Comparison of ENCODE assay signal across 8 cellular contexts in the genomic region with DNA sequence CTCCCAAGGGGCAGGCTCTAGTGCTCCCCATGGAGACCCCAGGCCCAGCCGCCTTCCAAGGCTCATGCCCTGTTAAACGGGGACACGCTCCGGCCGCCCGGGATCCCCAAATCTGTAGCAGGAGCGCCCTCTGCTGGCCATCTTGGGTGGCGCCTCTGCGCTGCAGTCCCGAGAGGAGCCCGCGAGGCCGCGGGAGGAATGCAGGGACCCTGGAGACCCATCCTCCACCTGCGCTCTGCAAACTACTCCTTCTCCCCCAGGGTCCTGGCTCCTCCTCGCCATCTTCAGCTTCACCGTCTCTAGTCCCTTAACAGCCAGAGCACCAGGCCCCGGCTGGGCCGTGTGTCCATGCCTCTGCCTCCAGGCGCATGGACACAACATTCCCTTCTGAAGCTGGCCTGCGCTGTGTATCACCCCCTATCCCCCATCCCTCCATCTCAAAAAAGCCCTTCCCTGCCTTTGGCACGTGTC. TPM values are rescaled to one million over a fixed set of nuclear protein-coding genes. Genes with fewer than 3 reads are reported as not detected.
DNase-seq lines count a peak whose midpoint lies in the region; ATAC-seq and TF ChIP-seq lines count a peak whose summit lies in the region.

No MANE protein-coding gene starts in this region.

- no peaks in the 10 kb centered on the region for H3K27me3 ChIP-seq in adrenal gland
- H3K27me3 ChIP-seq in left ventricle myocardium inferior (ENCODE audit: low read depth), result peaks cover 6% of the 10 kb centered on the region
- H3K27me3 ChIP-seq in upper lobe of left lung, result no peaks in the 10 kb centered on the region

- H3K4me3 Mint-ChIP-seq in T-helper 1 cell treated with Interleukin-12 subunit alpha and Interleukin-12 subunit beta and Interleukin-4 antibody, amounts not matched to agents 30 μg/mL and 1 μg/mL, for 36 hours, result peak overlapping the region; percentile 69

- peak; percentile 80 to 90 (median 85) for DNase-seq in NCI-H1417 (lab: John Stamatoyannopoulos, UW)
- no peak for DNase-seq in NCI-H1417 treated with DMSO at 0.1 percent for 48 hours (lab: John Stamatoyannopoulos, UW)
- DNase-seq in NCI-H1048 (lab: John Stamatoyannopoulos, UW), result peak; percentile 62
- peak; percentile 74 to 94 (median 88) for DNase-seq in adrenal gland
- peak; percentile 89 for DNase-seq in left ventricle myocardium inferior
- peak; percentile 97 for DNase-seq in posterior vena cava (ENCODE audit: low spot score)
- peak; percentile 93 to 95 for DNase-seq in upper lobe of left lung

- H3K36me3 Mint-ChIP-seq in T-helper 1 cell treated with Interleukin-12 subunit alpha and Interleukin-12 subunit beta and Interleukin-4 antibody, amounts not matched to agents 30 μg/mL and 1 μg/mL, for 36 hours (ENCODE audit: low read depth), result no peaks in the 10 kb centered on the region

- TF ChIP-seq CTCF in adrenal gland (IDR thresholded peaks at IDR 0.05) (peak; percentile 82 to 97 (median 94)), left ventricle myocardium inferior (IDR thresholded peaks at IDR 0.05; ENCODE audit: borderline replicate concordance) (peak; percentile 95), upper lobe of left lung (IDR thresholded peaks at IDR 0.05) (peak; percentile 93 to 97 (median 95))

- TF ChIP-seq EP300 in upper lobe of left lung (IDR thresholded peaks at IDR 0.05), result no peak

- no peaks in the 10 kb centered on the region for H3K36me3 ChIP-seq in adrenal gland (replicated peaks in 1 of 2)
- H3K36me3 ChIP-seq in left ventricle myocardium inferior, result no peaks in the 10 kb centered on the region
- H3K36me3 ChIP-seq in upper lobe of left lung, result no peaks in the 10 kb centered on the region

- peak; percentile 89 to 92 for ATAC-seq in upper lobe of left lung (ENCODE audit: low FRiP score in 2 of 2)

- no peak overlapping the region for H3K27ac Mint-ChIP-seq in T-helper 1 cell treated with Interleukin-12 subunit alpha and Interleukin-12 subunit beta and Interleukin-4 antibody, amounts not matched to agents 30 μg/mL and 1 μg/mL, for 36 hours

- TF ChIP-seq POLR2A in adrenal gland (IDR thresholded peaks at IDR 0.05), result no peak
- TF ChIP-seq POLR2A in upper lobe of left lung (IDR thresholded peaks at IDR 0.05), result no peak

- peaks cover 5% of the 10 kb centered on the region for H3K27me3 Mint-ChIP-seq in T-helper 1 cell treated with Interleukin-12 subunit alpha and Interleukin-12 subunit beta and Interleukin-4 antibody, amounts not matched to agents 30 μg/mL and 1 μg/mL, for 36 hours (ENCODE audit: low read depth)

- intact Hi-C loops in adrenal gland (cut with DNase I), result loop anchor here in 1 of 2 donors (2.0 kb wide), 1 partner anchor 99 kb away; no protein-coding TSS in a partner anchor
- intact Hi-C loops in left ventricle myocardium inferior (cut with micrococcal nuclease), result loop anchor here (10.0 kb wide), 1 partner anchor 73 kb away; a partner anchor contains a TSS
- intact Hi-C loops in posterior vena cava (cut with DNase I), result loop anchor here (5.0 to 10.0 kb wide), 2 partner anchors 96 to 103 kb away; no protein-coding TSS in a partner anchor

- peaks cover 8% of the 10 kb centered on the region for H3K4me1 Mint-ChIP-seq in T-helper 1 cell treated with Interleukin-12 subunit alpha and Interleukin-12 subunit beta and Interleukin-4 antibody, amounts not matched to agents 30 μg/mL and 1 μg/mL, for 36 hours (ENCODE audit: low read depth)

- H3K27ac ChIP-seq in adrenal gland, result peak overlapping the region in 1 of 5 donors; percentile 35
- H3K27ac ChIP-seq in left ventricle myocardium inferior (replicated peaks), result no peak overlapping the region
- peak overlapping the region in 3 of 4 donors; percentile 44 to 61 (median 61) for H3K27ac ChIP-seq in upper lobe of left lung

- H3K4me1 ChIP-seq in adrenal gland (replicated peaks in 1 of 2) (peaks cover 7 to 17% of the 10 kb centered on the region in 2 donors), left ventricle myocardium inferior (peaks cover 14% of the 10 kb centered on the region), upper lobe of left lung (peaks cover 18 to 38% (median 29%) of the 10 kb centered on the region in 4 donors)

- no peaks in the 10 kb centered on the region for H3K9me3 Mint-ChIP-seq in T-helper 1 cell treated with Interleukin-12 subunit alpha and Interleukin-12 subunit beta and Interleukin-4 antibody, amounts not matched to agents 30 μg/mL and 1 μg/mL, for 36 hours

- no peaks in the 10 kb centered on the region for H3K9me3 ChIP-seq in adrenal gland (replicated peaks in 1 of 3)
- no peaks in the 10 kb centered on the region for H3K9me3 ChIP-seq in left ventricle myocardium inferior (replicated peaks)
- no peaks in the 10 kb centered on the region for H3K9me3 ChIP-seq in upper lobe of left lung

- 0 to 2% (median 1%) methylated on average over 16 to 22 of the region's 22 CpGs for WGBS in adrenal gland, 4 donors
- 2% methylated on average over 4 to 22 of the region's 22 CpGs for WGBS in upper lobe of left lung, 2 donors

- H3K4me3 ChIP-seq in adrenal gland, result peak overlapping the region in 1 of 4 donors; percentile 49
- peak overlapping the region; percentile 55 for H3K4me3 ChIP-seq in left ventricle myocardium inferior
- H3K4me3 ChIP-seq in upper lobe of left lung, result peak overlapping the region in 3 of 4 donors; percentile 29 to 49 (median 45)

RNA-seq across cellular contexts. Expression of a gene that starts 23.6 kb away (rescaled TPM):
- under 1 TPM in 2 of 8 donors, not detected in 6; 0.55 TPM for total RNA-seq in adrenal gland
- 1 to 10 TPM in 1 of 3 donors, under 1 TPM in 1, not detected in 1; 0.97 to 1.3 TPM for polyA plus RNA-seq in adrenal gland
- not detected for total RNA-seq in left ventricle myocardium inferior
- 1 to 10 TPM; 2.8 to 5.1 TPM for total RNA-seq in posterior vena cava
- total RNA-seq in upper lobe of left lung, result 10 to 100 TPM in 4 of 6 donors, 1 to 10 TPM in 1, under 1 TPM in 1; 0.78 to 33.3 (median 18.0) TPM

RNA-seq across cellular contexts. Expression of a gene that starts 35.4 kb away (rescaled TPM):
- total RNA-seq in adrenal gland (1 to 10 TPM in 2 of 8 donors, under 1 TPM in 5, not detected in 1; 0.18 to 3.0 (median 0.53) TPM), left ventricle myocardium inferior (not detected), posterior vena cava (not detected), upper lobe of left lung (not detected)
- polyA plus RNA-seq in adrenal gland, result 1 to 10 TPM in 2 of 3 donors, not detected in 1; 2.6 to 4.5 TPM

RNA-seq across cellular contexts. Expression of a gene that starts 40.7 kb away (rescaled TPM):
- 1,000 to 10,000 TPM in 1 of 8 donors, 100 to 1,000 TPM in 7; 105 to 1,189 (median 484) TPM for total RNA-seq in adrenal gland
- polyA plus RNA-seq in adrenal gland, result 1,000 to 10,000 TPM in 1 of 3 donors, 100 to 1,000 TPM in 2; 269 to 1,002 (median 614) TPM
- total RNA-seq in left ventricle myocardium inferior, result 1,125 TPM
- 100 to 1,000 TPM; 694 to 760 TPM for total RNA-seq in posterior vena cava
- total RNA-seq in upper lobe of left lung, result 100 to 1,000 TPM; 109 to 998 (median 405) TPM
